In the genomic region with DNA sequence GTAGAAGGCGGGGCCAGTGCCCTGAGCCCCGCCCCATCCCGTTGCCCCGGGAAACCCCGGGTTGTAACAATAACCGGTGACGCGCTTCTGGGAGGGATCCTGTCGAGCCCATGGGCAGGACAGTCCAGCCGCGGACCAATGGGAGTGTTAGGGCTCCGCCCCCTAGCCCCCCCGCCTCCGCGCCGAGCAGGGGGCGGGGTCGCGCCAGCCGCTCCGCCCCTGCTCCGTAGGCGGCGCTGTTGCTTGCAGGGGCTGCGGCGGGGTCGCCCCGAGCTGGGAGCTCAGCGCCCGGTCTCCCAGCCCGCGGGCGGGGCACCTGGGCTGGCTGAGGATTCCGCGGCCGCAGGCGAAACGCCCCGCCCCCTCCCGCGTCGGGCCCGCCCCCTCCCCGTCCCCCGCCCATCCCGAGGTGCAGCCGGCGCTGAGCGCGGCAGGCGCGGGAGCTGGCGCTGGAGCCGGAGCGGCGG, we compare ENCODE assay signal across 8 cellular contexts. TPM values are rescaled to one million over a fixed set of nuclear protein-coding genes. Genes with fewer than 3 reads are reported as not detected.
A peak's percentile ranks its signal among the peaks of the same experiment; 100 is the strongest.
DNase-seq lines count a peak whose midpoint lies in the region; ATAC-seq and TF ChIP-seq lines count a peak whose summit lies in the region.

A gene (plus strand): TSS at position 407 of the 467 bp plus-strand sequence.

- no peak within 1 kb of the TSS for H2BK120ac ChIP-seq in mesendoderm (ENCODE audit: low read depth, low read length)

- H3K4me2 ChIP-seq in mesendoderm (ENCODE audit: low read length), result peak within 1 kb of the TSS; percentile 88

- peak within 1 kb of the TSS; percentile 28 for H3K27ac Mint-ChIP-seq in CD8-positive, alpha-beta T cell
- peak within 1 kb of the TSS; percentile 82 for H3K27ac Mint-ChIP-seq in endodermal cell

- no peak within 1 kb of the TSS for H4K8ac ChIP-seq in mesendoderm (ENCODE audit: low read depth, low read length)

- H3K56ac ChIP-seq in mesendoderm (ENCODE audit: low read length), result peak within 1 kb of the TSS; percentile 65

- CTCF ChIA-PET in CD8-positive, alpha-beta T cell (lab: Charles Lee), result interaction anchor here (0.6 to 2.4 kb wide), 3 partner anchors 57 to 120 kb away, joined by 3 to 8 read pairs (median 3); no protein-coding TSS in a partner anchor

- no peaks in the 10 kb centered on the region for H3K9me3 ChIP-seq in CD8-positive, alpha-beta T cell (ENCODE audit: low read length)
- no peaks in the 10 kb centered on the region for H3K9me3 ChIP-seq in endodermal cell (ENCODE audit: control insufficient read depth, low read length)

- no peak within 1 kb of the TSS for H2AK5ac ChIP-seq in mesendoderm (ENCODE audit: low read length)

- no peaks in the 10 kb centered on the region for H3K9me3 Mint-ChIP-seq in CD8-positive, alpha-beta T cell
- H3K9me3 Mint-ChIP-seq in endodermal cell, result no peaks in the 10 kb centered on the region

- intact Hi-C loops in CD8-positive, alpha-beta T cell (cut with DNase I, micrococcal nuclease), result loop anchor here (1.0 to 10.0 kb wide), 10 partner anchors 21 to 1454 kb away; a partner anchor contains a TSS

- POLR2A ChIA-PET in CD8-positive, alpha-beta T cell (lab: Charles Lee), result no interaction called here

- no peaks in the 10 kb centered on the region for H3K36me3 ChIP-seq in CD8-positive, alpha-beta T cell (ENCODE audit: insufficient read depth, low read length)
- H3K36me3 ChIP-seq in endodermal cell (ENCODE audit: control insufficient read depth, insufficient read depth, low read length) (no peaks in the 10 kb centered on the region), mesendoderm (ENCODE audit: control insufficient read depth, insufficient read depth, low read length) (no peaks in the 10 kb centered on the region)

- peak within 1 kb of the TSS; percentile 80 for H3K23ac ChIP-seq in mesendoderm (ENCODE audit: low read length)

- peaks cover 23% of the 10 kb centered on the region for H3K4me1 Mint-ChIP-seq in CD8-positive, alpha-beta T cell (ENCODE audit: low read depth)
- peaks cover 26% of the 10 kb centered on the region for H3K4me1 Mint-ChIP-seq in endodermal cell

- H3K27ac ChIP-seq in CD8-positive, alpha-beta T cell (ENCODE audit: low read depth, low read length), result peak within 1 kb of the TSS; percentile 25
- H3K27ac ChIP-seq in endodermal cell (ENCODE audit: low read depth, low read length) (no peak within 1 kb of the TSS), mesendoderm (ENCODE audit: low read depth, low read length) (no peak within 1 kb of the TSS)

- no peak within 1 kb of the TSS for H3K4ac ChIP-seq in mesendoderm (ENCODE audit: low read depth, low read length)

- H3K9ac ChIP-seq in endodermal cell (ENCODE audit: extremely low read depth, low read length, poor library complexity, severe bottlenecking) (no peak within 1 kb of the TSS), mesendoderm (ENCODE audit: low read length) (peak within 1 kb of the TSS; percentile 40)

- H4K5ac ChIP-seq in mesendoderm (ENCODE audit: low read length), result no peak within 1 kb of the TSS

- no peak within 1 kb of the TSS for H2BK15ac ChIP-seq in mesendoderm (replicated peaks; ENCODE audit: low read depth)

- TF ChIP-seq CTCF in CD8-positive, alpha-beta T cell (IDR thresholded peaks at IDR 0.05), result no peak
- peak; percentile 83 for TF ChIP-seq CTCF in endodermal cell (conservative IDR thresholded peaks at IDR 0.05)

- H3K79me2 ChIP-seq in mesendoderm (ENCODE audit: control insufficient read depth, insufficient read depth, low read length), result no peaks in the 10 kb centered on the region

- H2BK5ac ChIP-seq in mesendoderm (ENCODE audit: low read length), result no peak within 1 kb of the TSS

- peak; percentile 90 for ATAC-seq in CD8-positive, alpha-beta T cell
- peak; percentile 79 for ATAC-seq in GM21367 (IDR thresholded peaks at IDR 0.05; ENCODE audit: unreplicated experiment)

- no peaks in the 10 kb centered on the region for H3K79me1 ChIP-seq in mesendoderm (ENCODE audit: low read length)

- DNase-seq in CD8-positive, alpha-beta T cell, result peak; percentile 85 to 95 (median 93)
- DNase-seq in HT1080 (ENCODE audit: low read depth) (peak; percentile 96), NOMO-1 treated with DMSO at 0.1 percent for 48 hours (lab: John Stamatoyannopoulos, UW; ENCODE audit: unreplicated experiment) (peak; percentile 95), endodermal cell (peak; percentile 100), mesendoderm (peak; percentile 99)
- peak; percentile 85 for DNase-seq in activated CD8-positive, alpha-beta memory T cell treated with anti-CD3 and anti-CD28 coated beads, Interleukin-2, amount 50 U/mL, for 1 hour (ENCODE audit: extremely low read depth)
- peak; percentile 86 for DNase-seq in stimulated activated CD8-positive, alpha-beta memory T cell treated with anti-CD3 and anti-CD28 coated beads, Interleukin-12 subunit alpha, Interleukin-12 subunit beta, amount 100 ng/mL, for 4 hours (ENCODE audit: low read depth)

- peaks cover 22% of the 10 kb centered on the region for H3K4me1 ChIP-seq in CD8-positive, alpha-beta T cell (ENCODE audit: insufficient read depth, low read length)
- H3K4me1 ChIP-seq in endodermal cell (ENCODE audit: control insufficient read depth, insufficient read depth, low read length) (peaks cover 9% of the 10 kb centered on the region), mesendoderm (ENCODE audit: control insufficient read depth, low read depth, low read length) (peaks cover 11% of the 10 kb centered on the region)

- no peak within 1 kb of the TSS for H3K18ac ChIP-seq in mesendoderm (ENCODE audit: low read length)

- peaks cover 30% of the 10 kb centered on the region for H3K27me3 Mint-ChIP-seq in CD8-positive, alpha-beta T cell (ENCODE audit: low read depth)
- peaks cover 71% of the 10 kb centered on the region for H3K27me3 Mint-ChIP-seq in endodermal cell (ENCODE audit: insufficient read depth)

- peaks cover 11% of the 10 kb centered on the region for H3K27me3 ChIP-seq in CD8-positive, alpha-beta T cell (ENCODE audit: insufficient read depth, low read length)
- H3K27me3 ChIP-seq in endodermal cell (ENCODE audit: control insufficient read depth, insufficient read depth, low read length, poor library complexity, severe bottlenecking), result peaks cover 52% of the 10 kb centered on the region
- peaks cover 15% of the 10 kb centered on the region for H3K27me3 ChIP-seq in mesendoderm (ENCODE audit: insufficient read depth, low read length, poor library complexity)

- 0% methylated on average over 32 to 56 of the region's 56 CpGs for WGBS in endodermal cell (ENCODE audit: insufficient coverage in 1 of 2, insufficient read length in 1 of 2), 2 experiments
- WGBS in mesendoderm (ENCODE audit: extremely low coverage, insufficient coverage, low lambda C conversion rate), result no CpG with 5 or more reads among the region's 56 CpGs

- peak within 1 kb of the TSS; percentile 82 for H3K4me3 Mint-ChIP-seq in CD8-positive, alpha-beta T cell
- peak within 1 kb of the TSS; percentile 41 for H3K4me3 Mint-ChIP-seq in endodermal cell

- peak within 1 kb of the TSS; percentile 52 for H3K4me3 ChIP-seq in CD8-positive, alpha-beta T cell (ENCODE audit: low read depth, low read length)
- H3K4me3 ChIP-seq in endodermal cell (ENCODE audit: low read length) (peak within 1 kb of the TSS; percentile 67), mesendoderm (ENCODE audit: low read length) (no peak within 1 kb of the TSS)

- H3K36me3 Mint-ChIP-seq in CD8-positive, alpha-beta T cell, result no peaks in the 10 kb centered on the region
- no peaks in the 10 kb centered on the region for H3K36me3 Mint-ChIP-seq in endodermal cell (ENCODE audit: low read depth)

RNA-seq across cellular contexts. Expression of the gene that starts here (rescaled TPM):
- total RNA-seq in CD8-positive, alpha-beta T cell, result 1 to 10 TPM; 1.4 to 1.7 TPM
- 0.90 and 0.97 TPM in 2 replicates for total RNA-seq in HT1080 (2014; rRNA removed; shearing (Covaris generic))
- polyA plus RNA-seq in HT1080 (2015; cell fraction: cytosol; rRNA removed), result 0.29 and 0.62 TPM in 2 replicates
- 0.34 and 0.91 TPM in 2 replicates for polyA plus RNA-seq in HT1080 (2015; cell fraction: nucleus; rRNA removed)
- total RNA-seq in endodermal cell, result 1 to 10 TPM; 1.7 to 1.8 TPM
- polyA plus RNA-seq in endodermal cell (2013, experiment 1 of 2), result 2.9 TPM
- polyA plus RNA-seq in endodermal cell (2013, experiment 2 of 2), result 2.8 TPM
- 0.32 TPM for polyA plus RNA-seq in mesendoderm (2013, experiment 1 of 2)
- 0.36 TPM for polyA plus RNA-seq in mesendoderm (2013, experiment 2 of 2)

Comparison
In these comparisons a context has a peak if more than half of its experiments do, and no peak if none do; other contexts are left out.
1. Peak in DNase-seq in HT1080; RNA of the gene not detected or under 1 TPM.